ENCODE assay signal across 16 cellular contexts in genomic region chr12:66103011-66103913, GRCh38. TPM values are rescaled to one million over a fixed set of nuclear protein-coding genes. Genes with fewer than 3 reads are reported as not detected.
DNase-seq lines count a peak whose midpoint lies in the region; ATAC-seq and TF ChIP-seq lines count a peak whose summit lies in the region.
"Had no signal": no experiment of that assay in that cellular context is flagged by ENCODE, and none has a peak within 500 bp of the region (broad histone marks: within the 10 kb centered on the region; RNA-seq: fewer than 3 reads in every experiment).

No MANE protein-coding gene starts in this region.

- DNase-seq in mammary epithelial cell (no peak), breast epithelium (ENCODE audit: low spot score in 2 of 2) (no peak), choroid plexus epithelial cell (ENCODE audit: low read depth) (no peak), smooth muscle cell (lab: John Stamatoyannopoulos, UW; ENCODE audit: unreplicated experiment) (no peak), KG1 (lab: John Stamatoyannopoulos, UW) (no peak), ecto neural progenitor cell (ENCODE audit: low spot score) (no peak)
- DNase-seq: activated CD8-positive, alpha-beta memory T cell treated with anti-CD3 and anti-CD28 coated beads for 24 hours; activated naive CD4-positive, alpha-beta T cell treated with anti-CD3 and anti-CD28 coated beads, Interleukin-2, amount 10 ng/mL, durations not matched to agents 7 days and 5 days; left lung; stimulated activated CD4-positive, alpha-beta T cell treated with anti-CD3 and anti-CD28 coated beads, Interleukin-12 subunit alpha, Interleukin-12 subunit beta, amount 100 ng/mL, for 4 hours; stimulated activated CD8-positive, alpha-beta memory T cell treated with anti-CD3 and anti-CD28 coated beads, Interleukin-4, amount 100 ng/mL, for 48 hours; uterus had no signal

- TF ChIP-seq CTCF in mammary epithelial cell (conservative IDR thresholded peaks at IDR 0.05 in 1 of 2, IDR thresholded peaks at IDR 0.05 in 1 of 2; ENCODE audit: extremely low read depth in 1 of 2, insufficient read depth in 1 of 2, low read depth in 1 of 2, low read length in 2 of 2) = peak; percentile 19 to 41
- no peak for TF ChIP-seq CTCF in breast epithelium (IDR thresholded peaks at IDR 0.05)
- peak; percentile 65 for TF ChIP-seq CTCF in KMS-11 (conservative IDR thresholded peaks at IDR 0.05; ENCODE audit: low read depth, low read length)
- TF ChIP-seq CTCF in choroid plexus epithelial cell (conservative IDR thresholded peaks at IDR 0.05; ENCODE audit: low read depth, low read length) = peak; percentile 25
- TF ChIP-seq CTCF in smooth muscle cell (IDR thresholded peaks at IDR 0.05; ENCODE audit: borderline replicate concordance, insufficient read depth, poor library complexity, severe bottlenecking) = peak; percentile 5

- H3K27me3 ChIP-seq in mammary epithelial cell (ENCODE audit: insufficient read depth, low read length) (no peaks in the 10 kb centered on the region), breast epithelium (no peaks in the 10 kb centered on the region), KMS-11 (ENCODE audit: insufficient read depth, low read depth) (no peaks in the 10 kb centered on the region), smooth muscle cell (ENCODE audit: low read depth) (no peaks in the 10 kb centered on the region)
- H3K27me3 ChIP-seq: BLaER1, left lung, uterus had no signal

- no peak overlapping the region for H3K4me3 ChIP-seq in mammary epithelial cell (replicated peaks in 1 of 3; ENCODE audit: insufficient read depth in 1 of 3, low read depth in 2 of 3, low read length in 3 of 3)
- no peak overlapping the region for H3K4me3 ChIP-seq in breast epithelium
- no peak overlapping the region for H3K4me3 ChIP-seq in KMS-11 (IDR thresholded peaks at IDR 0.05; ENCODE audit: insufficient read depth, low read depth, low read length)
- H3K4me3 ChIP-seq in choroid plexus epithelial cell (ENCODE audit: low read depth, low read length) = no peak overlapping the region
- H3K4me3 ChIP-seq in smooth muscle cell = no peak overlapping the region
- H3K4me3 ChIP-seq: BLaER1, gastroesophageal sphincter, left lung, uterus had no signal

- H3K4me2 ChIP-seq in mammary epithelial cell (ENCODE audit: insufficient read depth, low read depth, low read length) = no peak overlapping the region
- no peak overlapping the region for H3K4me2 ChIP-seq in KMS-11
- no peak overlapping the region for H3K4me2 ChIP-seq in smooth muscle cell
- H3K4me2 ChIP-seq: BLaER1 had no signal

- H3K9ac ChIP-seq in mammary epithelial cell (ENCODE audit: insufficient read depth, low read length) (no peak overlapping the region), KMS-11 (no peak overlapping the region), smooth muscle cell (ENCODE audit: low read depth) (no peak overlapping the region)
- H3K9ac ChIP-seq: BLaER1 had no signal

- CTCF ChIA-PET in mammary epithelial cell (lab: Charles Lee; ENCODE audit: low non-redundant PET) = interaction anchor here (0.7 kb wide), 1 partner anchor 598 kb away, joined by 10 read pairs; no protein-coding TSS in a partner anchor

- 93% methylated on average over 3 of the region's 3 CpGs for WGBS in mammary epithelial cell (ENCODE audit: low coverage, missing lambda C conversion rate)
- WGBS in smooth muscle cell (ENCODE audit: low lambda C conversion rate) = 83% methylated on average over 3 of the region's 3 CpGs

- intact Hi-C loops in mammary epithelial cell (cut with micrococcal nuclease) = no loop called here
- intact Hi-C loops in breast epithelium (cut with DNase I; ENCODE audit: low total_unique reads) = no loop called here

- peaks cover 6% of the 10 kb centered on the region for H3K4me1 ChIP-seq in mammary epithelial cell (ENCODE audit: insufficient read depth, low read length)
- H3K4me1 ChIP-seq in breast epithelium = no peaks in the 10 kb centered on the region
- H3K4me1 ChIP-seq in KMS-11 (ENCODE audit: low read depth, poor library complexity, severe bottlenecking) = peaks cover 5% of the 10 kb centered on the region
- no peaks in the 10 kb centered on the region for H3K4me1 ChIP-seq in smooth muscle cell (ENCODE audit: low read depth)
- H3K4me1 ChIP-seq: BLaER1, left lung, uterus had no signal

- H3F3A ChIP-seq in smooth muscle cell (ENCODE audit: low read depth) = no peaks in the 10 kb centered on the region

- in situ Hi-C loops in mammary epithelial cell (cut with MboI; ENCODE audit: low sequenced_read_pairs in 2 of 2) = no loop called here

- no peak for TF ChIP-seq POLR2A in breast epithelium (IDR thresholded peaks at IDR 0.05)

- H2AFZ ChIP-seq in mammary epithelial cell (ENCODE audit: low read depth, low read length) (no peak overlapping the region), KMS-11 (ENCODE audit: low read depth) (no peak overlapping the region), smooth muscle cell (ENCODE audit: low read depth) (no peak overlapping the region)

- H4K20me1 ChIP-seq in mammary epithelial cell (ENCODE audit: insufficient read depth, low read length) (no peaks in the 10 kb centered on the region), KMS-11 (ENCODE audit: insufficient read depth) (no peaks in the 10 kb centered on the region), smooth muscle cell (ENCODE audit: low read depth) (no peaks in the 10 kb centered on the region)
- H4K20me1 ChIP-seq: BLaER1 had no signal

- H3K9me3 ChIP-seq in mammary epithelial cell (replicated peaks; ENCODE audit: insufficient read depth, low read length) = no peaks in the 10 kb centered on the region
- no peaks in the 10 kb centered on the region for H3K9me3 ChIP-seq in breast epithelium
- H3K9me3 ChIP-seq in smooth muscle cell (replicated peaks; ENCODE audit: low read depth) = no peaks in the 10 kb centered on the region

- dilution Hi-C loops in mammary epithelial cell (cut with HindIII; ENCODE audit: low sequenced_read_pairs) = no loop called here

- ATAC-seq in GM21447 (IDR thresholded peaks at IDR 0.05; ENCODE audit: unreplicated experiment) = no peak
- ATAC-seq: gastroesophageal sphincter, left lung had no signal

- H3K36me3 ChIP-seq in mammary epithelial cell (ENCODE audit: insufficient read depth, low read length) = no peaks in the 10 kb centered on the region
- H3K36me3 ChIP-seq in breast epithelium = no peaks in the 10 kb centered on the region
- H3K36me3 ChIP-seq in KMS-11 (ENCODE audit: insufficient read depth) = no peaks in the 10 kb centered on the region
- no peaks in the 10 kb centered on the region for H3K36me3 ChIP-seq in smooth muscle cell (ENCODE audit: low read depth)
- H3K36me3 ChIP-seq: BLaER1, gastroesophageal sphincter, left lung, uterus had no signal

- H3K27ac ChIP-seq in mammary epithelial cell (ENCODE audit: insufficient read depth, low read depth, low read length) (no peak overlapping the region), breast epithelium (no peak overlapping the region), KMS-11 (no peak overlapping the region), smooth muscle cell (ENCODE audit: low read depth) (no peak overlapping the region)
- H3K27ac ChIP-seq: BLaER1, gastroesophageal sphincter, left lung, uterus had no signal

- no TSS peak for BruUV-seq in mammary epithelial cell (replicated peaks; lab: Mats Ljungman, UMichigan)

- H3K79me2 ChIP-seq in mammary epithelial cell (ENCODE audit: insufficient read depth, low read length) (no peaks in the 10 kb centered on the region), KMS-11 (ENCODE audit: insufficient read depth, low read depth) (no peaks in the 10 kb centered on the region), smooth muscle cell (ENCODE audit: low read depth) (no peaks in the 10 kb centered on the region)

RNA-seq across cellular contexts. Expression of gene LLPH, which starts 27.3 kb away (rescaled TPM):
- total RNA-seq in mammary epithelial cell (10 to 100 TPM in 1 of 2 donors, 1 to 10 TPM in 1; 3.0 to 35.0 TPM), breast epithelium (1 to 10 TPM; 3.9 to 6.6 (median 6.1) TPM), smooth muscle cell (9.2 and 15.6 TPM in 2 replicates)
- polyA plus RNA-seq in mammary epithelial cell (10.6 TPM), smooth muscle cell (33.1 and 39.7 TPM in 2 replicates)
- polyA minus RNA-seq in mammary epithelial cell = not detected

Comparison
In these comparisons a context has a peak if more than half of its experiments do, and no peak if none do; other contexts are left out.
1. CTCF ChIP-seq: peak in mammary epithelial cell (2 of 2), KMS-11 (single experiment), choroid plexus epithelial cell (single experiment) and smooth muscle cell (single experiment); none in breast epithelium (0 of 3).